ENCODE assay signal across 8 cellular contexts in the genomic region with DNA sequence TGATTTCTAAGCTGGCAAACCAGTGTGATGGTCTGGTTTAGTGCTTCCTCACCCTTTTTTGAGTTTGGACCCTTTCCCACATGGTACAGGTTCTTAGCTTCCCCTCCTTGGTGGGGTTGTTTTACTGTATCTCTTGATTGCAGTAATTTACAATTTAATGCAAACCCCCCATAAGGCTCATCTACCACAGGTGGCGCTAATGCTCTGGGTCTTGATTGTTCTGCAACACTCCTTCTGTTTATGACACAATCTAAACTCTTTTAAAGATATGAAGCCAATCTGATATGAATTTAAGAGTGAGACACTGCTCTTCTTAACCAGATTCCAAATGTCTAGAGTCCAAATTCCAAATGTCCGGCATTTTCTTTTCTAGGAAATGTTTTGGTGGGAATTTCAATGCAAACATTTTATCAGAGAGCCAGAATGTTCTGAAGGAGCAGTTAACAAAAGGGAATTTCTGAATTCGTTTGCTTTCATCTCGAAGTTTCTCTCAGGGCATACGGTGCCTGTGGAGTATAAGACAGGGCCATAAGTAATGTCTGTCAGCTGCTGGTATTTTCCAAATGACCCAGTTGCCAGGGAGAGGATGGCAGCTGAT.
A peak's percentile ranks its signal among the peaks of the same experiment; 100 is the strongest.
DNase-seq lines count a peak whose midpoint lies in the region; ATAC-seq and TF ChIP-seq lines count a peak whose summit lies in the region.

No MANE protein-coding gene starts in this region.

- intact Hi-C loops in Panc1 (cut with micrococcal nuclease; ENCODE audit: unreplicated experiment), result no loop called here
- intact Hi-C loops in mucosa of descending colon (cut with DNase I, micrococcal nuclease), result loop anchor here in 1 of 2 donors (10.0 kb wide), 1 partner anchor 668 kb away; no protein-coding TSS in a partner anchor

- in situ Hi-C loops in Panc1 (cut with HindIII; ENCODE audit: low pct_unique_long_range_greater_than_20kb, low sequenced_read_pairs) (no loop called here), brain microvascular endothelial cell (cut with HindIII; ENCODE audit: low pct_ligation_motif_present, low sequenced_read_pairs) (no loop called here)

- H3K4me3 ChIP-seq in BJ (ENCODE audit: low read depth, low read length) (no peak overlapping the region), Panc1 (ENCODE audit: low read depth in 2 of 2, low read length in 2 of 2) (no peak overlapping the region), brain microvascular endothelial cell (ENCODE audit: low read depth, low read length) (no peak overlapping the region), mucosa of descending colon (no peak overlapping the region)

- no TSS peak for BruUV-seq in Panc1 (replicated peaks; lab: Mats Ljungman, UMichigan)

- H3K36me3 ChIP-seq in BJ (ENCODE audit: control insufficient read depth, insufficient read depth, low read length) (no peaks in the 10 kb centered on the region), Panc1 (ENCODE audit: control insufficient read depth, insufficient read depth, low read length) (peaks cover 3% of the 10 kb centered on the region; the same call in 1 of the 2 replicates), brain microvascular endothelial cell (replicated peaks) (no peaks in the 10 kb centered on the region), mucosa of descending colon (ENCODE audit: low read depth) (no peaks in the 10 kb centered on the region)

- POLR2A ChIA-PET in BJ (lab: Charles Lee) (interaction anchor here (0.6 kb wide), 1 partner anchor 10 kb away, joined by 13 read pairs; no protein-coding TSS in a partner anchor), Panc1 (lab: Charles Lee) (no interaction called here)

- TF ChIP-seq CTCF in BJ (IDR thresholded peaks at IDR 0.05; ENCODE audit: insufficient read depth, low read depth, low read length) (peak; percentile 62), GM20000 (IDR thresholded peaks at IDR 0.05; ENCODE audit: extremely low read depth, missing control alignments) (peak; percentile 49), Panc1 (IDR thresholded peaks at IDR 0.05) (peak; percentile 60), brain microvascular endothelial cell (IDR thresholded peaks at IDR 0.05; ENCODE audit: low read depth, low read length, missing control alignments) (peak; percentile 81), mucosa of descending colon (IDR thresholded peaks at IDR 0.05) (peak; percentile 30)

- DNase-seq in BJ (ENCODE audit: low read depth), result no peak
- peak; percentile 34 for DNase-seq in GM20000 (ENCODE audit: low spot score)
- DNase-seq in Panc1 (ENCODE audit: low read depth, low spot score), result no peak
- peak; percentile 62 for DNase-seq in brain microvascular endothelial cell
- peak in 1 of 3 donors; percentile 69 for DNase-seq in mucosa of descending colon
- no peak for DNase-seq in NCI-H2171 (lab: John Stamatoyannopoulos, UW)
- no peak for DNase-seq in OCI-M2 (lab: John Stamatoyannopoulos, UW; ENCODE audit: unreplicated experiment)

- H3K4me1 ChIP-seq in Panc1 (ENCODE audit: control insufficient read depth, insufficient read depth, low read length) (no peaks in the 10 kb centered on the region), mucosa of descending colon (ENCODE audit: low read depth) (no peaks in the 10 kb centered on the region)

- no peaks in the 10 kb centered on the region for H3K27me3 ChIP-seq in BJ (ENCODE audit: control insufficient read depth, insufficient read depth, low read length)
- no peaks in the 10 kb centered on the region for H3K27me3 ChIP-seq in Panc1 (ENCODE audit: control insufficient read depth, insufficient read depth, low read length)
- no peaks in the 10 kb centered on the region for H3K27me3 ChIP-seq in brain microvascular endothelial cell (replicated peaks)

- 0 out of 2 replicates have a peak, but pooled peaks have one; percentile 51 for ATAC-seq in Panc1
- peak; percentile 70 for ATAC-seq in mucosa of descending colon
- no peak for ATAC-seq in HG03025 (IDR thresholded peaks at IDR 0.05; ENCODE audit: low FRiP score, unreplicated experiment)

- H3K27ac ChIP-seq in Panc1 (ENCODE audit: low read length) (no peak overlapping the region), brain microvascular endothelial cell (no peak overlapping the region)

- H3K9me3 ChIP-seq in Panc1 (ENCODE audit: control insufficient read depth, insufficient read depth, low read depth, low read length) (no peaks in the 10 kb centered on the region), mucosa of descending colon (no peaks in the 10 kb centered on the region)

- CTCF ChIA-PET in BJ (lab: Yijun Ruan, JAX) (interaction anchor here (0.5 to 0.6 kb wide), 2 partner anchors 34 to 426 kb away, joined by 3 to 5 read pairs; no protein-coding TSS in a partner anchor), Panc1 (lab: Charles Lee) (interaction anchor here (0.5 kb wide), 1 partner anchor 1026 kb away, joined by 5 read pairs; no protein-coding TSS in a partner anchor)

Comparison
In these comparisons a context has a peak if more than half of its experiments do, and no peak if none do; other contexts are left out.
1. DNase-seq: peak in GM20000 (single experiment) and brain microvascular endothelial cell (single experiment); none in BJ (single experiment), Panc1 (single experiment), NCI-H2171 (single experiment) and OCI-M2 (single experiment).
2. CTCF ChIP-seq: peak in every context shown above with its lines; median percentile 81 in brain microvascular endothelial cell; 62 in BJ; 60 in Panc1; 49 in GM20000; 30 in mucosa of descending colon.